8 cellular contexts compared by ENCODE assay signal in the genomic region with DNA sequence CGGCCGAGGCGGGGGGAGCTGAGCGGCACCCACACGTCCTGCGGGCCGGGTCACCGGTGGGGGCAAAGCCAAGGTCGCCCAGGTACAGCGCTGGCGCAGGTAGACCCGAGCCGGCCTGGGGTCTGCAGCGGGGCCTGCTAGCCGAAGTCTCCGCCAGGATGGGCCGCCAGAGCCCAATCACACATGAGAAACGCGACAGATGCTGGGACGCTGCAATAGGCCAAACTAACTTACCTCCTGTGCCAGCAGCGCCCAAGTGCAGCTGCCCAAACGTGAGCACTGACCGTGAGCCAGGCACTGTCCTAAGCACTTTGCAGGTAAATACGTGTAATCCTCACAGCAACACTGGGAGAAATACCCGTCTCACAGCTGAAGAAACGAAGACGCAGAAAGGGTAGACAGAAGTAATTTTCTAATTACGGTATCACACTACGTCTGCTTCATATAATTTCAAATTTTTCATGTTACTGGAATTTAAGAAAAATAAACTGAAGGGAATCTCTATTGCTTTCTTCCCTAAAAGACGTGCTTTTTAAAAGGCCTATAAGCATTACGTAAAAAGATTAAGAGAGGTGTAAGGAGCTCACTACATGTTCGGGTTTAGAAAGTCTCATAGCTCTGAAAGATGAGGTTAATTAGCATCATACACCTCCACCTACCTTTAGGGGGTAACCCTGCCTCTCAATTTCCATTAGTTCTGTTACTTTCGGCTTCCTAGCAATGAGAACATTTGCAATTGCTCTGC. TPM values are rescaled to one million over a fixed set of nuclear protein-coding genes. Genes with fewer than 3 reads are reported as not detected.
DNase-seq lines count a peak whose midpoint lies in the region; ATAC-seq and TF ChIP-seq lines count a peak whose summit lies in the region.

No MANE protein-coding gene starts in this region.

- H3K27me3 ChIP-seq in CD4-positive, CD25-positive, alpha-beta regulatory T cell (ENCODE audit: control insufficient read depth, insufficient read depth, low read length) = peaks cover 12% of the 10 kb centered on the region
- H3K27me3 ChIP-seq in brain microvascular endothelial cell (replicated peaks) (no peaks in the 10 kb centered on the region), aorta (ENCODE audit: control insufficient read depth in 1 of 2, insufficient read depth in 2 of 2, low read length in 1 of 2) (peaks cover 0 to 2% of the 10 kb centered on the region in 2 donors)

- no peak overlapping the region for H3K27ac ChIP-seq in CD4-positive, CD25-positive, alpha-beta regulatory T cell (ENCODE audit: insufficient read depth, low read length, poor library complexity, severe bottlenecking)
- H3K27ac ChIP-seq in brain microvascular endothelial cell = no peak overlapping the region
- peak overlapping the region in 1 of 2 donors; percentile 20 for H3K27ac ChIP-seq in aorta (ENCODE audit: low read depth in 1 of 2, low read length in 2 of 2)

- H3K27me3 Mint-ChIP-seq in CD4-positive, CD25-positive, alpha-beta regulatory T cell = peaks cover 33% of the 10 kb centered on the region
- peaks cover 4% of the 10 kb centered on the region for H3K27me3 Mint-ChIP-seq in memory B cell

- H3K4me3 Mint-ChIP-seq in CD4-positive, CD25-positive, alpha-beta regulatory T cell = peak overlapping the region; percentile 62 to 75 (median 70)
- peak overlapping the region; percentile 73 for H3K4me3 Mint-ChIP-seq in memory B cell

- peak in 1 of 3 donors; percentile 3 for DNase-seq in CD4-positive, CD25-positive, alpha-beta regulatory T cell
- DNase-seq in brain microvascular endothelial cell = no peak
- DNase-seq in memory B cell (ENCODE audit: low spot score in 2 of 2) = no peak
- DNase-seq in aorta = no peak
- DNase-seq in GM03348 (ENCODE audit: low spot score) = no peak
- DNase-seq in NCI-H1048 (lab: John Stamatoyannopoulos, UW) = no peak
- no peak for DNase-seq in cortex of kidney (lab: John Stamatoyannopoulos, UW)

- H3K36me3 Mint-ChIP-seq in CD4-positive, CD25-positive, alpha-beta regulatory T cell = peaks cover 4% of the 10 kb centered on the region
- H3K36me3 Mint-ChIP-seq in memory B cell = peaks cover 3% of the 10 kb centered on the region

- WGBS in aorta, 2 donors = 54 to 60% methylated on average over 33 of the region's 33 CpGs

- in situ Hi-C loops in brain microvascular endothelial cell (cut with HindIII; ENCODE audit: low pct_ligation_motif_present, low sequenced_read_pairs) = no loop called here

- H3K36me3 ChIP-seq in CD4-positive, CD25-positive, alpha-beta regulatory T cell (ENCODE audit: control insufficient read depth, insufficient read depth, low read length) = no peaks in the 10 kb centered on the region
- H3K36me3 ChIP-seq in brain microvascular endothelial cell (replicated peaks) (no peaks in the 10 kb centered on the region), aorta (ENCODE audit: control insufficient read depth in 1 of 2, insufficient read depth in 2 of 2, low read length in 1 of 2) (no peaks in the 10 kb centered on the region)

- peaks cover 0 to 17% (median 1%) of the 10 kb centered on the region in 4 donors for H3K4me1 Mint-ChIP-seq in CD4-positive, CD25-positive, alpha-beta regulatory T cell
- H3K4me1 Mint-ChIP-seq in memory B cell = peaks cover 3% of the 10 kb centered on the region

- peaks cover 0 to 4% (median 0%) of the 10 kb centered on the region in 7 donors for H3K9me3 Mint-ChIP-seq in CD4-positive, CD25-positive, alpha-beta regulatory T cell
- no peaks in the 10 kb centered on the region for H3K9me3 Mint-ChIP-seq in memory B cell

- H3K4me3 ChIP-seq in CD4-positive, CD25-positive, alpha-beta regulatory T cell (ENCODE audit: low read depth, low read length) = no peak overlapping the region
- peak overlapping the region; percentile 61 for H3K4me3 ChIP-seq in brain microvascular endothelial cell (ENCODE audit: low read depth, low read length)
- peak overlapping the region; percentile 14 to 73 for H3K4me3 ChIP-seq in aorta (ENCODE audit: low read length in 2 of 2)

- no peaks in the 10 kb centered on the region for H3K4me1 ChIP-seq in CD4-positive, CD25-positive, alpha-beta regulatory T cell (ENCODE audit: control insufficient read depth, insufficient read depth, low read length, poor library complexity, severe bottlenecking)
- H3K4me1 ChIP-seq in aorta (ENCODE audit: control insufficient read depth in 1 of 2, insufficient read depth in 2 of 2, low read length in 2 of 2) = no peaks in the 10 kb centered on the region

- intact Hi-C loops in aorta (cut with DNase I) = loop anchor here (5.0 to 10.0 kb wide), 2 partner anchors 36 to 164 kb away; a partner anchor contains a TSS

- H3K9me3 ChIP-seq in CD4-positive, CD25-positive, alpha-beta regulatory T cell (ENCODE audit: control insufficient read depth in 2 of 2, low read length in 2 of 2) = no peaks in the 10 kb centered on the region
- no peaks in the 10 kb centered on the region for H3K9me3 ChIP-seq in aorta (ENCODE audit: control insufficient read depth, low read length)

- no peak overlapping the region for H3K27ac Mint-ChIP-seq in CD4-positive, CD25-positive, alpha-beta regulatory T cell
- no peak overlapping the region for H3K27ac Mint-ChIP-seq in memory B cell

- no peak for TF ChIP-seq CTCF in brain microvascular endothelial cell (IDR thresholded peaks at IDR 0.05; ENCODE audit: low read depth, low read length, missing control alignments)

- no peak for ATAC-seq in CD4-positive, CD25-positive, alpha-beta regulatory T cell (ENCODE audit: low read depth in 2 of 2)
- ATAC-seq in HG03108 (IDR thresholded peaks at IDR 0.05; ENCODE audit: unreplicated experiment) = peak; percentile 25
- peak; percentile 15 for ATAC-seq in memory B cell (ENCODE audit: low read depth)
- no peak for ATAC-seq in aorta (ENCODE audit: low FRiP score)

RNA-seq across cellular contexts. Expression of a gene that starts 0.6 kb away (rescaled TPM):
- 2.8 TPM for total RNA-seq in CD4-positive, CD25-positive, alpha-beta regulatory T cell
- polyA plus RNA-seq in CD4-positive, CD25-positive, alpha-beta regulatory T cell = 1 to 10 TPM; 1.4 to 4.7 (median 2.6) TPM
- total RNA-seq in aorta = 100 to 1,000 TPM in 1 of 2 donors, 10 to 100 TPM in 1; 65.5 to 101 TPM
- polyA plus RNA-seq in aorta = 10 to 100 TPM; 16.5 to 53.4 TPM

Comparison
In these comparisons a context has a peak if more than half of its experiments do, and no peak if none do; other contexts are left out.
1. ATAC-seq: peak in HG03108 (single experiment) and memory B cell (single experiment); none in CD4-positive, CD25-positive, alpha-beta regulatory T cell (0 of 2) and aorta (single experiment).
2. RNA of a gene that starts 0.6 kb away (total RNA-seq): 65.5 to 101 TPM in aorta; 2.8 TPM in CD4-positive, CD25-positive, alpha-beta regulatory T cell (single experiment); every median in the first group is over 10 times any median in the second.